ENCODE assay signal across 12 cellular contexts in the genomic region with DNA sequence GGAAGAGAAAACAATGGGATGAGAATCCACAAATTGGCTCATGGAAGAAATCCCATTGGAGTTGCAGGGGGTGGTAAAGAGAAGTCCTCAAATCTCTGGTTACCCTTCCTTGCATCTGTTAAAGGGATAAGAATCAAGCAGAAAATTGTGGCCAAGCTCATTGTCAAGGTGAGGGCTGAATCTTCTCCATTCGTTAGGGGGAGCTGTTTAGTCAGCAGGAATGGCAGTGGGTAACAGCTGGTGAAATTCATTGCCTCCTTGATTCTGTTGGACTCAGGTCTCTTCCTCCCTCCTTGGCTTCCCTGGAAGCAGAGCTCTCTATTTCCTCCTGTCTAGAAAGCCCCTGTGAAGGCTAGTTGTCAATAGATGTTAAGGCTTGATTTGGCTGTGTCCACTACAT.
DNase-seq lines count a peak whose midpoint lies in the region; ATAC-seq and TF ChIP-seq lines count a peak whose summit lies in the region.
"Had no signal": no experiment of that assay in that cellular context is flagged by ENCODE, and none has a peak within 500 bp of the region (broad histone marks: within the 10 kb centered on the region; RNA-seq: fewer than 3 reads in every experiment).

No MANE protein-coding gene starts in this region.

- intact Hi-C loops in PC-9 (cut with micrococcal nuclease; ENCODE audit: unreplicated experiment) = no loop called here
- intact Hi-C loops in transverse colon (cut with DNase I; ENCODE audit: low total_unique reads) = no loop called here

- no peaks in the 10 kb centered on the region for H3K9me2 ChIP-seq in PC-9 (ENCODE audit: insufficient read depth)

- H3K27me3 ChIP-seq in iPS DF 6.9 (ENCODE audit: control insufficient read depth, insufficient read depth, low read length) (no peaks in the 10 kb centered on the region), PC-9 (ENCODE audit: insufficient read depth, low read depth) (no peaks in the 10 kb centered on the region), tibial nerve (no peaks in the 10 kb centered on the region), transverse colon (no peaks in the 10 kb centered on the region)
- H3K27me3 ChIP-seq: Peyer's patch had no signal

- TF ChIP-seq EP300 in tibial nerve (IDR thresholded peaks at IDR 0.05) = no peak
- TF ChIP-seq EP300 in transverse colon (IDR thresholded peaks at IDR 0.05; ENCODE audit: low read depth) = no peak

- H4K20me1 ChIP-seq in PC-9 (ENCODE audit: insufficient read depth) = no peaks in the 10 kb centered on the region

- POLR2A ChIA-PET in WTC11 (lab: Charles Lee) = no interaction called here
- POLR2A ChIA-PET in PC-9 (lab: Charles Lee; ENCODE audit: unreplicated experiment) = no interaction called here

- H3K4me3 Mint-ChIP-seq in WTC11 = no peak overlapping the region
- no peak overlapping the region for H3K4me3 Mint-ChIP-seq in activated naive CD4-positive, alpha-beta T cell treated with anti-CD3 and anti-CD28 coated beads, Interleukin-2, amount 10 ng/mL, durations not matched to agents 7 days and 5 days
- H3K4me3 Mint-ChIP-seq: activated CD4-positive, alpha-beta T cell treated with anti-CD3 and anti-CD28 coated beads for 36 hours; activated naive CD8-positive, alpha-beta T cell treated with anti-CD3 and anti-CD28 coated beads for 36 hours had no signal

- no peaks in the 10 kb centered on the region for H3F3A ChIP-seq in PC-9 (ENCODE audit: insufficient read depth, low read depth)

- no peaks in the 10 kb centered on the region for H3K36me3 Mint-ChIP-seq in WTC11
- no peaks in the 10 kb centered on the region for H3K36me3 Mint-ChIP-seq in activated naive CD4-positive, alpha-beta T cell treated with anti-CD3 and anti-CD28 coated beads, Interleukin-2, amount 10 ng/mL, durations not matched to agents 7 days and 5 days
- H3K36me3 Mint-ChIP-seq: activated naive CD8-positive, alpha-beta T cell treated with anti-CD3 and anti-CD28 coated beads for 36 hours had no signal

- peak; percentile 91 for ATAC-seq in WTC11
- ATAC-seq: activated CD4-positive, alpha-beta T cell treated with anti-CD3 and anti-CD28 coated beads for 36 hours; mucosa of descending colon had no signal

- CTCF ChIA-PET in WTC11 (lab: Charles Lee) = interaction anchor here (0.6 to 2.4 kb wide), 41 partner anchors 8 to 925 kb away, joined by 3 to 29 read pairs (median 3); a partner anchor contains a TSS
- CTCF ChIA-PET in activated naive CD4-positive, alpha-beta T cell treated with anti-CD3 and anti-CD28 coated beads, Interleukin-2, amount 10 ng/mL, durations not matched to agents 7 days and 5 days (lab: Charles Lee) = no interaction called here
- CTCF ChIA-PET in PC-9 (lab: Charles Lee) = no interaction called here

- peak; percentile 65 for DNase-seq in D341Med (ENCODE audit: low spot score)
- peak; percentile 15 for DNase-seq in HT-29 (ENCODE audit: low spot score)
- peak; percentile 20 for DNase-seq in WTC11 (ENCODE audit: low spot score)
- DNase-seq in iPS DF 6.9 (ENCODE audit: low read depth, low spot score) = peak; percentile 27
- DNase-seq in activated naive CD4-positive, alpha-beta T cell treated with anti-CD3 and anti-CD28 coated beads, Interleukin-2, amount 10 ng/mL, durations not matched to agents 7 days and 5 days = no peak
- no peak for DNase-seq in PC-9
- no peak for DNase-seq in tibial nerve (ENCODE audit: low spot score in 2 of 2)
- DNase-seq in transverse colon = no peak
- DNase-seq: activated CD4-positive, alpha-beta T cell treated with anti-CD3 and anti-CD28 coated beads for 36 hours; activated naive CD8-positive, alpha-beta T cell treated with anti-CD3 and anti-CD28 coated beads for 36 hours; mucosa of descending colon; Peyer's patch had no signal

- no peak overlapping the region for H3K27ac Mint-ChIP-seq in WTC11
- no peak overlapping the region for H3K27ac Mint-ChIP-seq in activated naive CD4-positive, alpha-beta T cell treated with anti-CD3 and anti-CD28 coated beads, Interleukin-2, amount 10 ng/mL, durations not matched to agents 7 days and 5 days
- H3K27ac Mint-ChIP-seq: activated CD4-positive, alpha-beta T cell treated with anti-CD3 and anti-CD28 coated beads for 36 hours; activated naive CD8-positive, alpha-beta T cell treated with anti-CD3 and anti-CD28 coated beads for 36 hours had no signal

- in situ Hi-C loops in transverse colon (cut with MboI; ENCODE audit: low pct_ligation_motif_present in 1 of 4, low pct_unique_long_range_greater_than_20kb in 1 of 4, low sequenced_read_pairs in 3 of 4) = no loop called here

- no peaks in the 10 kb centered on the region for H3K36me3 ChIP-seq in iPS DF 6.9 (ENCODE audit: control insufficient read depth, insufficient read depth, low read length)
- no peaks in the 10 kb centered on the region for H3K36me3 ChIP-seq in PC-9 (ENCODE audit: low read depth)
- no peaks in the 10 kb centered on the region for H3K36me3 ChIP-seq in tibial nerve
- no peaks in the 10 kb centered on the region for H3K36me3 ChIP-seq in transverse colon
- H3K36me3 ChIP-seq: Peyer's patch had no signal

- H3K4me3 ChIP-seq in iPS DF 6.9 (ENCODE audit: low read length) = no peak overlapping the region
- H3K4me3 ChIP-seq in PC-9 = no peak overlapping the region
- no peak overlapping the region for H3K4me3 ChIP-seq in tibial nerve
- H3K4me3 ChIP-seq in transverse colon = no peak overlapping the region
- H3K4me3 ChIP-seq: mucosa of descending colon, Peyer's patch had no signal

- H3K27ac ChIP-seq in iPS DF 6.9 (ENCODE audit: low read length) (no peak overlapping the region), PC-9 (no peak overlapping the region), tibial nerve (no peak overlapping the region), transverse colon (no peak overlapping the region)
- H3K27ac ChIP-seq: Peyer's patch had no signal

- H3K27me3 Mint-ChIP-seq in WTC11 (ENCODE audit: low read depth) = no peaks in the 10 kb centered on the region
- no peaks in the 10 kb centered on the region for H3K27me3 Mint-ChIP-seq in activated naive CD4-positive, alpha-beta T cell treated with anti-CD3 and anti-CD28 coated beads, Interleukin-2, amount 10 ng/mL, durations not matched to agents 7 days and 5 days

- peaks cover 16% of the 10 kb centered on the region for H3K4me1 Mint-ChIP-seq in WTC11
- H3K4me1 Mint-ChIP-seq in activated naive CD4-positive, alpha-beta T cell treated with anti-CD3 and anti-CD28 coated beads, Interleukin-2, amount 10 ng/mL, durations not matched to agents 7 days and 5 days = no peaks in the 10 kb centered on the region
- H3K4me1 Mint-ChIP-seq: activated CD4-positive, alpha-beta T cell treated with anti-CD3 and anti-CD28 coated beads for 36 hours; activated naive CD8-positive, alpha-beta T cell treated with anti-CD3 and anti-CD28 coated beads for 36 hours had no signal

- no peaks in the 10 kb centered on the region for H3K4me1 ChIP-seq in iPS DF 6.9 (ENCODE audit: control insufficient read depth, insufficient read depth, low read length)
- H3K4me1 ChIP-seq in PC-9 (replicated peaks; ENCODE audit: insufficient read depth) = no peaks in the 10 kb centered on the region
- H3K4me1 ChIP-seq in tibial nerve = no peaks in the 10 kb centered on the region
- H3K4me1 ChIP-seq in transverse colon = no peaks in the 10 kb centered on the region
- H3K4me1 ChIP-seq: Peyer's patch had no signal

- no peak overlapping the region for H3K4me2 ChIP-seq in PC-9

- H3K9me3 Mint-ChIP-seq in WTC11 = peaks cover under 1% of the 10 kb centered on the region
- no peaks in the 10 kb centered on the region for H3K9me3 Mint-ChIP-seq in activated naive CD4-positive, alpha-beta T cell treated with anti-CD3 and anti-CD28 coated beads, Interleukin-2, amount 10 ng/mL, durations not matched to agents 7 days and 5 days
- H3K9me3 Mint-ChIP-seq: activated naive CD8-positive, alpha-beta T cell treated with anti-CD3 and anti-CD28 coated beads for 36 hours had no signal

- WGBS in iPS DF 6.9 (ENCODE audit: insufficient coverage, insufficient read length) = no CpG with 5 or more reads among the region's 1 CpG
- 20 to 22% methylated on average over 1 of the region's 1 CpG for whole genome bisulfite sequencing in tibial nerve, 2 donors
- 20 to 23% methylated on average over 1 of the region's 1 CpG for WGBS in transverse colon (ENCODE audit: low coverage in 1 of 2), 2 donors

- H2AFZ ChIP-seq in PC-9 = no peak overlapping the region

- BruUV-seq in PC-9 (replicated peaks; lab: Mats Ljungman, UMichigan) = no TSS peak

- no peaks in the 10 kb centered on the region for H3K9me3 ChIP-seq in iPS DF 6.9 (ENCODE audit: control insufficient read depth, insufficient read depth, low read length)
- no peaks in the 10 kb centered on the region for H3K9me3 ChIP-seq in PC-9 (ENCODE audit: insufficient read depth, low read depth)
- no peaks in the 10 kb centered on the region for H3K9me3 ChIP-seq in tibial nerve
- no peaks in the 10 kb centered on the region for H3K9me3 ChIP-seq in transverse colon
- H3K9me3 ChIP-seq: mucosa of descending colon, Peyer's patch had no signal

- H3K79me2 ChIP-seq in PC-9 (ENCODE audit: low read depth) = no peaks in the 10 kb centered on the region

- no peak for TF ChIP-seq CTCF in WTC11 (IDR thresholded peaks at IDR 0.05)
- no peak for TF ChIP-seq CTCF in PC-9 (conservative IDR thresholded peaks at IDR 0.05)
- no peak for TF ChIP-seq CTCF in tibial nerve (IDR thresholded peaks at IDR 0.05)
- no peak for TF ChIP-seq CTCF in transverse colon (IDR thresholded peaks at IDR 0.05)

- TF ChIP-seq POLR2A in tibial nerve (IDR thresholded peaks at IDR 0.05) = no peak
- no peak for TF ChIP-seq POLR2A in transverse colon (IDR thresholded peaks at IDR 0.05)

TF ChIP-seq in WTC11, 78 proteins besides CTCF, POLR2A, EP300 and RAD21 (continues in another document):
- TF ChIP-seq, protein P1, sequence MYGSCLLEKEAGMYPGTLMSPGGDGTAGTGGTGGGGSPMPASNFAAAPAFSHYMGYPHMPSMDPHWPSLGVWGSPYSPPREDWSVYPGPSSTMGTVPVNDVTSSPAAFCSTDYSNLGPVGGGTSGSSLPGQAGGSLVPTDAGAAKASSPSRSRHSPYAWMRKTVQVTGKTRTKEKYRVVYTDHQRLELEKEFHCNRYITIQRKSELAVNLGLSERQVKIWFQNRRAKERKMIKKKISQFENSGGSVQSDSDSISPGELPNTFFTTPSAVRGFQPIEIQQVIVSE (CRISPR knock-in tag; IDR thresholded peaks at IDR 0.05; ENCODE audit: borderline replicate concordance) = no peak
- TF ChIP-seq ATF1 (CRISPR knock-in tag; IDR thresholded peaks at IDR 0.05) = no peak
- TF ChIP-seq GTF2I (CRISPR knock-in tag; conservative IDR thresholded peaks at IDR 0.05) = no peak
- TF ChIP-seq ZNF317 (CRISPR knock-in tag; IDR thresholded peaks at IDR 0.05; ENCODE audit: borderline replicate concordance, low read depth) = no peak

Comparison
In these comparisons a context has a peak if more than half of its experiments do, and no peak if none do; other contexts are left out.
1. DNase-seq: peak in D341Med (single experiment), HT-29 (single experiment), WTC11 (single experiment) and iPS DF 6.9 (single experiment); none in activated naive CD4-positive, alpha-beta T cell treated with anti-CD3 and anti-CD28 coated beads, Interleukin-2, amount 10 ng/mL, durations not matched to agents 7 days and 5 days (single experiment), PC-9 (0 of 2), tibial nerve (0 of 2) and transverse colon (single experiment).